In genomic region chr7:36487756-36488336, GRCh38 we compare ENCODE assay signal across 8 cellular contexts.
DNase-seq lines count a peak whose midpoint lies in the region; ATAC-seq and TF ChIP-seq lines count a peak whose summit lies in the region.

No MANE protein-coding gene starts in this region.

- H3K27ac ChIP-seq in CD8-positive, alpha-beta T cell (ENCODE audit: low read depth, low read length) = no peak overlapping the region
- H3K27ac ChIP-seq in foreskin keratinocyte = no peak overlapping the region

- no peak overlapping the region for H3K4me3 ChIP-seq in CD8-positive, alpha-beta T cell (ENCODE audit: low read depth, low read length)

- no peak overlapping the region for H3K4me3 Mint-ChIP-seq in CD8-positive, alpha-beta T cell
- H3K4me3 Mint-ChIP-seq in WTC11 = no peak overlapping the region

- POLR2A ChIA-PET in CD8-positive, alpha-beta T cell (lab: Charles Lee) = interaction anchor here (0.6 to 1.0 kb wide), 5 partner anchors 35 to 712 kb away, joined by 3 to 4 read pairs (median 3); no protein-coding TSS in a partner anchor
- POLR2A ChIA-PET in WTC11 (lab: Charles Lee) = interaction anchor here (0.6 kb wide), 2 partner anchors 151 to 1622 kb away, joined by 3 to 8 read pairs; no protein-coding TSS in a partner anchor

- H3K9me3 ChIP-seq in CD8-positive, alpha-beta T cell (ENCODE audit: low read length) = no peaks in the 10 kb centered on the region

- no peaks in the 10 kb centered on the region for H3K9me3 Mint-ChIP-seq in CD8-positive, alpha-beta T cell
- H3K9me3 Mint-ChIP-seq in WTC11 = peaks cover 15% of the 10 kb centered on the region

- peak in 3 of 7 experiments; percentile 9 to 35 (median 32) for DNase-seq in CD8-positive, alpha-beta T cell
- DNase-seq in H4 (ENCODE audit: low spot score) (peak; percentile 85), NCI-H345 (lab: John Stamatoyannopoulos, UW) (peak; percentile 68), WTC11 (ENCODE audit: low spot score) (no peak), foreskin keratinocyte (peak; percentile 23 to 45), putamen (ENCODE audit: low spot score) (peak; percentile 67), HK-2 (ENCODE audit: unreplicated experiment) (no peak)

- peaks cover 2% of the 10 kb centered on the region for H3K4me1 Mint-ChIP-seq in CD8-positive, alpha-beta T cell (ENCODE audit: low read depth)
- H3K4me1 Mint-ChIP-seq in WTC11 = no peaks in the 10 kb centered on the region

- H3K36me3 Mint-ChIP-seq in CD8-positive, alpha-beta T cell = no peaks in the 10 kb centered on the region
- H3K36me3 Mint-ChIP-seq in WTC11 = peaks cover 12% of the 10 kb centered on the region

- H3K27me3 Mint-ChIP-seq in CD8-positive, alpha-beta T cell (ENCODE audit: low read depth) = peaks cover 2% of the 10 kb centered on the region
- H3K27me3 Mint-ChIP-seq in WTC11 (ENCODE audit: low read depth) = no peaks in the 10 kb centered on the region

- intact Hi-C loops in CD8-positive, alpha-beta T cell (cut with DNase I, micrococcal nuclease) = loop anchor here (1.0 to 10.0 kb wide), 8 partner anchors 182 to 1347 kb away; no protein-coding TSS in a partner anchor

- no peaks in the 10 kb centered on the region for H3K4me1 ChIP-seq in CD8-positive, alpha-beta T cell (ENCODE audit: insufficient read depth, low read length)
- no peaks in the 10 kb centered on the region for H3K4me1 ChIP-seq in foreskin keratinocyte

- H3K36me3 ChIP-seq in CD8-positive, alpha-beta T cell (ENCODE audit: insufficient read depth, low read length) = no peaks in the 10 kb centered on the region

- peak; percentile 87 for TF ChIP-seq CTCF in CD8-positive, alpha-beta T cell (IDR thresholded peaks at IDR 0.05)
- TF ChIP-seq CTCF in WTC11 (IDR thresholded peaks at IDR 0.05) (peak; percentile 54), foreskin keratinocyte (conservative IDR thresholded peaks at IDR 0.05) (peak; percentile 95)

- CTCF ChIA-PET in CD8-positive, alpha-beta T cell (lab: Charles Lee) = interaction anchor here (0.6 to 8.6 kb wide), 57 partner anchors 8 to 976 kb away, joined by 3 to 128 read pairs (median 4); no protein-coding TSS in a partner anchor
- CTCF ChIA-PET in WTC11 (lab: Charles Lee) = interaction anchor here (0.6 to 2.6 kb wide), 17 partner anchors 9 to 711 kb away, joined by 3 to 25 read pairs (median 4); no protein-coding TSS in a partner anchor

- no peaks in the 10 kb centered on the region for H3K27me3 ChIP-seq in CD8-positive, alpha-beta T cell (ENCODE audit: insufficient read depth, low read length)
- H3K27me3 ChIP-seq in foreskin keratinocyte = no peaks in the 10 kb centered on the region

- no peak overlapping the region for H3K27ac Mint-ChIP-seq in CD8-positive, alpha-beta T cell
- H3K27ac Mint-ChIP-seq in WTC11 = no peak overlapping the region

- peak; percentile 89 for ATAC-seq in CD8-positive, alpha-beta T cell
- peak; percentile 57; the same call in 1 of the 2 replicates for ATAC-seq in WTC11
- peak; percentile 66 for ATAC-seq in foreskin keratinocyte
- no peak for ATAC-seq in GM19035 (IDR thresholded peaks at IDR 0.05; ENCODE audit: unreplicated experiment)

TF ChIP-seq in WTC11, 78 proteins besides CTCF, POLR2A, EP300 and RAD21:
- TF ChIP-seq ZNF138 (CRISPR knock-in tag; conservative IDR thresholded peaks at IDR 0.05) (no peak), ATF1 (CRISPR knock-in tag; IDR thresholded peaks at IDR 0.05) (no peak), ZBTB21 (CRISPR knock-in tag; IDR thresholded peaks at IDR 0.05; ENCODE audit: borderline replicate concordance) (no peak), ERG (CRISPR knock-in tag; IDR thresholded peaks at IDR 0.05) (no peak)
TF ChIP-seq in WTC11: peak in this region for 0.

Comparison
In these comparisons a context has a peak if more than half of its experiments do, and no peak if none do; other contexts are left out.
1. DNase-seq: peak in H4 (single experiment), NCI-H345 (single experiment), foreskin keratinocyte (2 of 2) and putamen (single experiment); none in WTC11 (single experiment) and HK-2 (single experiment).
2. Peak in every context shown above with its lines, with median percentiles within 50 percentile points of each other: CTCF ChIP-seq.